In genomic region chr13:103540394-103540793, GRCh38 we compare ENCODE assay signal across 20 cellular contexts.
"Had no signal": no experiment of that assay in that cellular context is flagged by ENCODE, and none has a peak within 500 bp of the region (broad histone marks: within the 10 kb centered on the region; RNA-seq: fewer than 3 reads in every experiment).

No MANE protein-coding gene starts in this region.

- H3K36me3 ChIP-seq: gastrocnemius medialis, lower lobe of right lung, prostate gland, sigmoid colon, tibial artery had no signal

- H3K9me3 ChIP-seq: gastrocnemius medialis, prostate gland, testis had no signal

- H3K4me3 ChIP-seq: gastrocnemius medialis, lower lobe of right lung, prostate gland, sigmoid colon, testis, tibial artery had no signal

- DNase-seq: effector CD8-positive, alpha-beta T cell; endodermal cell; foreskin fibroblast; gastrocnemius medialis; head of caudate nucleus; left ventricle myocardium superior; lower lobe of right lung; naive thymus-derived CD8-positive, alpha-beta T cell; nephron progenitor cell; nucleus accumbens; right cardiac atrium; sigmoid colon; stimulated activated CD4-positive, alpha-beta T cell treated with anti-CD3 and anti-CD28 coated beads, Interleukin-2, amount 100 ng/mL, for 24 hours; stimulated activated CD4-positive, alpha-beta T cell treated with anti-CD3 and anti-CD28 coated beads, Interleukin-4, amount 100 ng/mL, for 4 hours; stimulated activated naive CD8-positive, alpha-beta T cell treated with anti-CD3 and anti-CD28 coated beads, Interleukin-15, Interleukin-2, amounts not matched to agents 100 U/mL and 50 U/mL, for 24 hours; substantia nigra; testis; tibial artery had no signal

- H3K27me3 ChIP-seq: gastrocnemius medialis, sigmoid colon, testis, tibial artery had no signal

- H3K27ac ChIP-seq: epithelial cell of prostate, gastrocnemius medialis, lower lobe of right lung, prostate gland, sigmoid colon, testis, tibial artery had no signal
